In genomic region chrX:134542485-134542884, GRCh38 we compare ENCODE assay signal across 9 cellular contexts.
A peak's percentile ranks its signal among the peaks of the same experiment; 100 is the strongest.
DNase-seq lines count a peak whose midpoint lies in the region; ATAC-seq and TF ChIP-seq lines count a peak whose summit lies in the region.
"Had no signal": no experiment of that assay in that cellular context is flagged by ENCODE, and none has a peak within 500 bp of the region (broad histone marks: within the 10 kb centered on the region; RNA-seq: fewer than 3 reads in every experiment).

No MANE protein-coding gene starts in this region.

- TF ChIP-seq CTCF in NB4 (IDR thresholded peaks at IDR 0.05; ENCODE audit: low read depth, low read length), result no peak
- TF ChIP-seq CTCF in prostate gland (IDR thresholded peaks at IDR 0.05), result no peak

- no peak overlapping the region for H3K27ac ChIP-seq in prostate gland

- ATAC-seq in naive thymus-derived CD8-positive, alpha-beta T cell, result no peak

- intact Hi-C loops in activated CD4-positive, alpha-beta T cell treated with anti-CD3 and anti-CD28 coated beads, Interleukin-2, amount 10 ng/mL, durations not matched to agents 24 days and 14 days (cut with micrococcal nuclease), result no loop called here
- intact Hi-C loops in prostate gland (cut with DNase I), result no loop called here

- peaks cover 9% of the 10 kb centered on the region for H3K4me1 Mint-ChIP-seq in activated CD4-positive, alpha-beta T cell treated with anti-CD3 and anti-CD28 coated beads, Interleukin-2, amount 10 ng/mL, durations not matched to agents 24 days and 14 days
- H3K4me1 Mint-ChIP-seq in naive thymus-derived CD8-positive, alpha-beta T cell, result peaks cover 0 to 13% (median 1%) of the 10 kb centered on the region in 4 donors

- H3K27me3 ChIP-seq in adipocyte (replicated peaks; ENCODE audit: control insufficient read depth, insufficient read depth, low read length) (peaks cover 5% of the 10 kb centered on the region), prostate gland (replicated peaks; ENCODE audit: insufficient read depth) (no peaks in the 10 kb centered on the region)

- no peaks in the 10 kb centered on the region for H3K9me3 ChIP-seq in adipocyte (ENCODE audit: control insufficient read depth, low read length)
- no peaks in the 10 kb centered on the region for H3K9me3 ChIP-seq in prostate gland

- TF ChIP-seq POLR2A in NB4 (IDR thresholded peaks at IDR 0.05; ENCODE audit: extremely low read depth, insufficient read length) (no peak), prostate gland (IDR thresholded peaks at IDR 0.05) (no peak)

- peaks cover 1% of the 10 kb centered on the region for H3K27me3 Mint-ChIP-seq in activated CD4-positive, alpha-beta T cell treated with anti-CD3 and anti-CD28 coated beads, Interleukin-2, amount 10 ng/mL, durations not matched to agents 24 days and 14 days
- H3K27me3 Mint-ChIP-seq in naive thymus-derived CD8-positive, alpha-beta T cell, result peaks cover 0 to 22% (median 5%) of the 10 kb centered on the region in 5 donors

- H3K27ac Mint-ChIP-seq in activated CD4-positive, alpha-beta T cell treated with anti-CD3 and anti-CD28 coated beads, Interleukin-2, amount 10 ng/mL, durations not matched to agents 24 days and 14 days, result no peak overlapping the region
- no peak overlapping the region for H3K27ac Mint-ChIP-seq in naive thymus-derived CD8-positive, alpha-beta T cell

- 30% methylated on average over 2 of the region's 2 CpGs for WGBS in prostate gland

- H3K9me3 Mint-ChIP-seq in activated CD4-positive, alpha-beta T cell treated with anti-CD3 and anti-CD28 coated beads, Interleukin-2, amount 10 ng/mL, durations not matched to agents 24 days and 14 days, result no peaks in the 10 kb centered on the region
- no peaks in the 10 kb centered on the region for H3K9me3 Mint-ChIP-seq in naive thymus-derived CD8-positive, alpha-beta T cell

- no peak overlapping the region for H3K4me3 Mint-ChIP-seq in activated CD4-positive, alpha-beta T cell treated with anti-CD3 and anti-CD28 coated beads, Interleukin-2, amount 10 ng/mL, durations not matched to agents 24 days and 14 days
- H3K4me3 Mint-ChIP-seq in naive thymus-derived CD8-positive, alpha-beta T cell, result no peak overlapping the region

- DNase-seq in activated CD4-positive, alpha-beta T cell treated with anti-CD3 and anti-CD28 coated beads, Interleukin-2, amount 10 ng/mL, durations not matched to agents 24 days and 14 days, result peak; percentile 59
- DNase-seq in activated CD4-positive, alpha-beta T cell treated with anti-CD3 and anti-CD28 coated beads, Interleukin-2, amount 50 U/mL, for 1 hour, result no peak
- DNase-seq in NB4 (ENCODE audit: low read depth) (peak; percentile 89), adipocyte (ENCODE audit: low read depth) (peak; percentile 62), renal cortical epithelial cell (ENCODE audit: low read depth) (peak; percentile 79), prostate gland (ENCODE audit: low spot score) (no peak), retina (no peak)
- no peak for DNase-seq in naive thymus-derived CD8-positive, alpha-beta T cell
- DNase-seq: left cardiac atrium had no signal

- H3K36me3 ChIP-seq in adipocyte (ENCODE audit: control insufficient read depth, insufficient read depth, low read length, severe bottlenecking) (no peaks in the 10 kb centered on the region), prostate gland (no peaks in the 10 kb centered on the region)

- no peak overlapping the region for H3K9ac ChIP-seq in adipocyte (ENCODE audit: low read length)

- POLR2A ChIA-PET in naive thymus-derived CD8-positive, alpha-beta T cell (lab: Charles Lee), result no interaction called here

- no peak overlapping the region for H3K4me3 ChIP-seq in NB4 (ENCODE audit: low read depth, low read length)
- H3K4me3 ChIP-seq in adipocyte (ENCODE audit: low read length), result no peak overlapping the region
- H3K4me3 ChIP-seq in prostate gland, result no peak overlapping the region

- peaks cover 9% of the 10 kb centered on the region for H3K36me3 Mint-ChIP-seq in activated CD4-positive, alpha-beta T cell treated with anti-CD3 and anti-CD28 coated beads, Interleukin-2, amount 10 ng/mL, durations not matched to agents 24 days and 14 days (ENCODE audit: low read depth)
- no peaks in the 10 kb centered on the region for H3K36me3 Mint-ChIP-seq in naive thymus-derived CD8-positive, alpha-beta T cell

- H3K4me1 ChIP-seq in adipocyte (ENCODE audit: control insufficient read depth, insufficient read depth, low read length) (peaks cover 39% of the 10 kb centered on the region), prostate gland (replicated peaks) (no peaks in the 10 kb centered on the region)

Comparison
In these comparisons a context has a peak if more than half of its experiments do, and no peak if none do; other contexts are left out.
1. DNase-seq: peak in activated CD4-positive, alpha-beta T cell treated with anti-CD3 and anti-CD28 coated beads, Interleukin-2, amount 10 ng/mL, durations not matched to agents 24 days and 14 days (single experiment), NB4 (single experiment), adipocyte (single experiment) and renal cortical epithelial cell (single experiment); none in activated CD4-positive, alpha-beta T cell treated with anti-CD3 and anti-CD28 coated beads, Interleukin-2, amount 50 U/mL, for 1 hour (single experiment), prostate gland (single experiment), retina (single experiment) and naive thymus-derived CD8-positive, alpha-beta T cell (0 of 10).